ENCODE assay signal across 25 cellular contexts in the genomic region with DNA sequence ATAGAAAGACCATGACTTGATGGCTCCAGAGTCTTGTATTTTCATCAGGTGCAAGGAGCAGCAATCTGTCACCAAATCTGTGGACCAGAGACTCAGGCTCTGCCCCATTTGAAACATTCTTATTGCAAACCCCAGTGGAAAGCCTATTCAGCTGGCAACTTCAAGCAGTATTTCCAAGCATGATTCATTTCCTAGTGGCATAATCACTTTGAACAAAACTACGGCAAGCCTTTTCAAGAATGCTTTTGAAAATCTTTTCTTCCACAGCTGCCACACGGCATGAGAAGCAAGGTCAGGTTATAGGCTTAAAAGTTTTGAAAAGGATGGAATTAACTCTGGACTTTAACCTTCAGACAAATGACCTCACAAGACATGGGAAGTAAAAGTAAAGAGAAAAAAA.
A peak's percentile ranks its signal among the peaks of the same experiment; 100 is the strongest.
DNase-seq lines count a peak whose midpoint lies in the region; ATAC-seq and TF ChIP-seq lines count a peak whose summit lies in the region.
"Had no signal": no experiment of that assay in that cellular context is flagged by ENCODE, and none has a peak within 500 bp of the region (broad histone marks: within the 10 kb centered on the region; RNA-seq: fewer than 3 reads in every experiment).

No MANE protein-coding gene starts in this region.

- TF ChIP-seq CTCF in AG10803 (conservative IDR thresholded peaks at IDR 0.05; ENCODE audit: low read length) (no peak), SK-N-SH (IDR thresholded peaks at IDR 0.05) (no peak), RWPE1 (conservative IDR thresholded peaks at IDR 0.05; ENCODE audit: low read depth) (no peak), lower leg skin (IDR thresholded peaks at IDR 0.05) (no peak)

- no peaks in the 10 kb centered on the region for H3K27me3 ChIP-seq in SK-N-SH (ENCODE audit: insufficient read depth)
- H3K27me3 ChIP-seq: BLaER1 treated with 17β-estradiol and CSF1 and Interleukin-3, amounts not matched to agents 10 nM and 100 nM; upper lobe of right lung had no signal

- DNase-seq in AG10803 (ENCODE audit: low read depth) (peak; percentile 43), SK-N-SH (no peak), dermis blood vessel endothelial cell (peak; percentile 73), kidney tubule cell (ENCODE audit: low spot score) (peak; percentile 6), SW 1271 (lab: John Stamatoyannopoulos, UW) (no peak), RWPE1 (ENCODE audit: low spot score) (no peak), lower leg skin (ENCODE audit: low spot score in 2 of 2) (no peak)
- DNase-seq: activated CD4-positive, alpha-beta T cell treated with anti-CD3 and anti-CD28 coated beads for 48 hours; activated naive CD4-positive, alpha-beta T cell treated with anti-CD3 and anti-CD28 coated beads for 36 hours; activated T-cell treated with anti-CD3 and anti-CD28 coated beads, Interleukin-2, amount 50 U/mL, for 4 hours; COR-L47; DMS79 treated with DMSO at 0.1 percent for 48 hours; erythroblast; Karpas-422; kidney; NCI-H187 treated with DMSO at 0.1 percent for 48 hours; NCI-H526; stimulated activated CD4-positive, alpha-beta T cell treated with anti-CD3 and anti-CD28 coated beads, Interleukin-1b, Interleukin-23, amount 100 ng/mL, for 48 hours; upper lobe of right lung had no signal

- CTCF ChIA-PET in SK-N-SH (lab: Yijun Ruan, JAX): no interaction called here
- CTCF ChIA-PET in RWPE1 (lab: Yijun Ruan, JAX): no interaction called here

- POLR2A ChIA-PET in SK-N-SH (lab: Yijun Ruan, JAX): no interaction called here
- POLR2A ChIA-PET in RWPE1 (lab: Yijun Ruan, JAX; ENCODE audit: low non-redundant PET): no interaction called here

- no peak for TF ChIP-seq POLR2A in lower leg skin (IDR thresholded peaks at IDR 0.05)

- no peaks in the 10 kb centered on the region for H3K36me3 ChIP-seq in SK-N-SH (replicated peaks in 1 of 2; ENCODE audit: control insufficient read depth in 1 of 2, insufficient read depth in 2 of 2, low read length in 1 of 2)
- H3K36me3 ChIP-seq: BLaER1 treated with 17β-estradiol and CSF1 and Interleukin-3, amounts not matched to agents 10 nM and 100 nM; upper lobe of right lung had no signal

- H3K27ac ChIP-seq in SK-N-SH (ENCODE audit: low read depth in 2 of 2, low read length in 1 of 2): peak overlapping the region; percentile 16 to 69; a peak in 3 of 4 replicates
- H3K27ac ChIP-seq in RWPE1: no peak overlapping the region
- H3K27ac ChIP-seq: A549; BLaER1 treated with 17β-estradiol and CSF1 and Interleukin-3, amounts not matched to agents 10 nM and 100 nM; skin epidermis; upper lobe of right lung; VCaP had no signal

- 6% methylated on average over 2 of the region's 2 CpGs for WGBS in SK-N-SH (ENCODE audit: low lambda C conversion rate)
- 32 to 38% methylated on average over 2 of the region's 2 CpGs for WGBS in lower leg skin, 2 donors

- H3F3A ChIP-seq in SK-N-SH (replicated peaks; ENCODE audit: insufficient read depth): peaks cover 10% of the 10 kb centered on the region

- H3K79me2 ChIP-seq in SK-N-SH (ENCODE audit: insufficient read depth): no peaks in the 10 kb centered on the region

- peak overlapping the region; percentile 26; the same call in 1 of the 2 replicates for H3K9ac ChIP-seq in SK-N-SH
- H3K9ac ChIP-seq: BLaER1 treated with 17β-estradiol and CSF1 and Interleukin-3, amounts not matched to agents 10 nM and 100 nM had no signal

- no peak overlapping the region for H3K4me3 ChIP-seq in AG10803 (ENCODE audit: low read length)
- no peak overlapping the region for H3K4me3 ChIP-seq in SK-N-SH (ENCODE audit: low read depth in 2 of 2, low read length in 1 of 2)
- no peak overlapping the region for H3K4me3 ChIP-seq in lower leg skin (ENCODE audit: low read depth, poor library complexity, severe bottlenecking)
- H3K4me3 ChIP-seq: A549; BLaER1 treated with 17β-estradiol and CSF1 and Interleukin-3, amounts not matched to agents 10 nM and 100 nM; lung; skin epidermis; upper lobe of right lung had no signal

- H3K4me1 ChIP-seq in SK-N-SH (ENCODE audit: control insufficient read depth in 1 of 2, insufficient read depth in 2 of 2, low read depth in 1 of 2, low read length in 1 of 2): peaks cover 0 to 7% of the 10 kb centered on the region in 2 experiments; a peak in 1 of 4 replicates
- H3K4me1 ChIP-seq: A549, upper lobe of right lung had no signal

- H4K20me1 ChIP-seq in SK-N-SH (ENCODE audit: insufficient read depth): no peaks in the 10 kb centered on the region
- H4K20me1 ChIP-seq: BLaER1 treated with 17β-estradiol and CSF1 and Interleukin-3, amounts not matched to agents 10 nM and 100 nM had no signal

- H3K4me2 ChIP-seq in SK-N-SH: peak overlapping the region; percentile 63; the same call in 1 of the 2 replicates
- H3K4me2 ChIP-seq: A549; BLaER1 treated with 17β-estradiol and CSF1 and Interleukin-3, amounts not matched to agents 10 nM and 100 nM had no signal

- peak overlapping the region; percentile 65 for H2AFZ ChIP-seq in SK-N-SH (ENCODE audit: low read depth)

- H3K9me2 ChIP-seq in SK-N-SH: no peaks in the 10 kb centered on the region

- no peak for TF ChIP-seq RAD21 in SK-N-SH (IDR thresholded peaks at IDR 0.05; ENCODE audit: low read length)

- TF ChIP-seq EP300 in SK-N-SH (IDR thresholded peaks at IDR 0.05; ENCODE audit: borderline replicate concordance in 1 of 2, low read depth in 1 of 2, low read length in 1 of 2): no peak

- ATAC-seq in GM21360 (IDR thresholded peaks at IDR 0.05; ENCODE audit: unreplicated experiment): no peak
- ATAC-seq: A549; activated T-cell treated with anti-CD3 and anti-CD28 coated beads, Interleukin-2, amount 50 U/mL, for 4 hours; upper lobe of right lung had no signal

- no peaks in the 10 kb centered on the region for H3K9me3 ChIP-seq in SK-N-SH
- H3K9me3 ChIP-seq: A549; BLaER1 treated with 17β-estradiol and CSF1 and Interleukin-3, amounts not matched to agents 10 nM and 100 nM; upper lobe of right lung had no signal

- intact Hi-C loops in lower leg skin (cut with DNase I; ENCODE audit: low total_unique reads): no loop called here

TF ChIP-seq in SK-N-SH, 30 proteins besides CTCF, POLR2A, EP300 and RAD21:
- TF ChIP-seq TCF12 (IDR thresholded peaks at IDR 0.05): peak; percentile 46; the same call in 1 of the 2 replicates
- no peak for TF ChIP-seq NRF1 (IDR thresholded peaks at IDR 0.05; ENCODE audit: low read depth, low read length)
- TF ChIP-seq FOSL2 (IDR thresholded peaks at IDR 0.05; ENCODE audit: borderline replicate concordance, low read depth): peak; percentile 46; the same call in 1 of the 2 replicates

Comparison
In these comparisons a context has a peak if more than half of its experiments do, and no peak if none do; other contexts are left out.
1. DNase-seq: peak in AG10803 (single experiment), dermis blood vessel endothelial cell (single experiment) and kidney tubule cell (single experiment); none in SK-N-SH (single experiment), SW 1271 (0 of 2), RWPE1 (single experiment) and lower leg skin (0 of 2).